Comparison of ENCODE assay signal across 13 cellular contexts in genomic region chr3:184333700-184334099, GRCh38. TPM values are rescaled to one million over a fixed set of nuclear protein-coding genes. Genes with fewer than 3 reads are reported as not detected.
A peak's percentile ranks its signal among the peaks of the same experiment; 100 is the strongest.
DNase-seq lines count a peak whose midpoint lies in the region; ATAC-seq, FAIRE-seq and TF ChIP-seq lines count a peak whose summit lies in the region.
"Had no signal": no experiment of that assay in that cellular context is flagged by ENCODE, and none has a peak within 500 bp of the region (broad histone marks: within the 10 kb centered on the region; RNA-seq: fewer than 3 reads in every experiment).

No MANE protein-coding gene starts in this region.

- no peak overlapping the region for H2AFZ ChIP-seq in PC-3 (ENCODE audit: low read length)
- no peak overlapping the region for H2AFZ ChIP-seq in neural progenitor cell (replicated peaks)

- H3K36me3 ChIP-seq in CD4-positive, CD25-positive, alpha-beta regulatory T cell (ENCODE audit: control insufficient read depth, insufficient read depth, low read length): peaks cover 52% of the 10 kb centered on the region
- H3K36me3 ChIP-seq in PC-3 (ENCODE audit: low read depth, low read length) (peaks cover 47% of the 10 kb centered on the region), neural progenitor cell (no peaks in the 10 kb centered on the region)

- H3K4me2 ChIP-seq in PC-3 (ENCODE audit: low read length) (peak overlapping the region; percentile 46), neural progenitor cell (no peak overlapping the region)

- intact Hi-C loops in PC-3 (cut with micrococcal nuclease): loop anchor here (2.0 kb wide), 1 partner anchor 19 kb away; the partner anchor contains the start of gene EIF4G1

- peaks cover 0 to 42% (median 34%) of the 10 kb centered on the region in 4 donors for H3K4me1 Mint-ChIP-seq in CD4-positive, CD25-positive, alpha-beta regulatory T cell
- H3K4me1 Mint-ChIP-seq in central memory CD8-positive, alpha-beta T cell: peaks cover 50% of the 10 kb centered on the region
- peaks cover 23% of the 10 kb centered on the region for H3K4me1 Mint-ChIP-seq in neural progenitor cell

- no peaks in the 10 kb centered on the region for H3K27me3 Mint-ChIP-seq in CD4-positive, CD25-positive, alpha-beta regulatory T cell
- no peaks in the 10 kb centered on the region for H3K27me3 Mint-ChIP-seq in central memory CD8-positive, alpha-beta T cell
- H3K27me3 Mint-ChIP-seq in neural progenitor cell (ENCODE audit: insufficient read depth, low read depth): peaks cover 2% of the 10 kb centered on the region

- H3K9me3 ChIP-seq in CD4-positive, CD25-positive, alpha-beta regulatory T cell (ENCODE audit: control insufficient read depth in 2 of 2, low read length in 2 of 2): no peaks in the 10 kb centered on the region
- H3K9me3 ChIP-seq in PC-3 (ENCODE audit: low read length) (no peaks in the 10 kb centered on the region), neural progenitor cell (ENCODE audit: low read depth) (no peaks in the 10 kb centered on the region)
- H3K9me3 ChIP-seq: colonic mucosa, thyroid gland had no signal

- H3K9me3 Mint-ChIP-seq in CD4-positive, CD25-positive, alpha-beta regulatory T cell: no peaks in the 10 kb centered on the region
- no peaks in the 10 kb centered on the region for H3K9me3 Mint-ChIP-seq in central memory CD8-positive, alpha-beta T cell
- no peaks in the 10 kb centered on the region for H3K9me3 Mint-ChIP-seq in neural progenitor cell

- H3K27me3 ChIP-seq in CD4-positive, CD25-positive, alpha-beta regulatory T cell (ENCODE audit: control insufficient read depth, insufficient read depth, low read length): no peaks in the 10 kb centered on the region
- H3K27me3 ChIP-seq in PC-3 (ENCODE audit: low read length): no peaks in the 10 kb centered on the region
- no peaks in the 10 kb centered on the region for H3K27me3 ChIP-seq in neural progenitor cell
- H3K27me3 ChIP-seq: colonic mucosa, thyroid gland had no signal

- peak overlapping the region; percentile 81 to 97 (median 92) for H3K27ac Mint-ChIP-seq in CD4-positive, CD25-positive, alpha-beta regulatory T cell
- peak overlapping the region; percentile 74 for H3K27ac Mint-ChIP-seq in central memory CD8-positive, alpha-beta T cell (ENCODE audit: low read depth)
- no peak overlapping the region for H3K27ac Mint-ChIP-seq in neural progenitor cell

- TF ChIP-seq CTCF in PC-3 (conservative IDR thresholded peaks at IDR 0.05; ENCODE audit: low read depth, low read length): no peak
- TF ChIP-seq CTCF in neural progenitor cell (IDR thresholded peaks at IDR 0.05): no peak
- TF ChIP-seq CTCF in D721Med (IDR thresholded peaks at IDR 0.05; ENCODE audit: insufficient read depth, missing control alignments): no peak

- no peak for ATAC-seq in CD4-positive, CD25-positive, alpha-beta regulatory T cell (ENCODE audit: low read depth in 2 of 2)
- ATAC-seq in PC-3: no peak
- no peak for ATAC-seq in central memory CD8-positive, alpha-beta T cell (replicated peaks; ENCODE audit: extremely low read depth, poor library complexity, severe bottlenecking)

- H4K20me1 ChIP-seq in PC-3 (ENCODE audit: low read length): no peaks in the 10 kb centered on the region
- peaks cover 59% of the 10 kb centered on the region for H4K20me1 ChIP-seq in neural progenitor cell (ENCODE audit: low read depth)

- no peaks in the 10 kb centered on the region for H3K9me2 ChIP-seq in PC-3 (replicated peaks; ENCODE audit: low read length)

- H3K4me3 Mint-ChIP-seq in CD4-positive, CD25-positive, alpha-beta regulatory T cell: peak overlapping the region; percentile 3 to 93 (median 42)
- H3K4me3 Mint-ChIP-seq in central memory CD8-positive, alpha-beta T cell: no peak overlapping the region
- peak overlapping the region; percentile 60 for H3K4me3 Mint-ChIP-seq in neural progenitor cell

- H3F3A ChIP-seq in PC-3 (ENCODE audit: low read length, unreplicated experiment) (peaks cover 28% of the 10 kb centered on the region), neural progenitor cell (ENCODE audit: low read depth) (peaks cover 59% of the 10 kb centered on the region)

- no peak overlapping the region for H3K4me3 ChIP-seq in CD4-positive, CD25-positive, alpha-beta regulatory T cell (ENCODE audit: low read depth, low read length)
- no peak overlapping the region for H3K4me3 ChIP-seq in PC-3 (ENCODE audit: low read length)
- H3K4me3 ChIP-seq in neural progenitor cell: no peak overlapping the region
- H3K4me3 ChIP-seq: colonic mucosa, thyroid gland had no signal

- DNase-seq in CD4-positive, CD25-positive, alpha-beta regulatory T cell: no peak
- DNase-seq in PC-3 (no peak), neural progenitor cell (ENCODE audit: low spot score) (no peak), G401 (ENCODE audit: low spot score) (no peak), D721Med (ENCODE audit: insufficient read length, low spot score) (no peak), SW480 (ENCODE audit: low spot score) (no peak)
- DNase-seq in central memory CD8-positive, alpha-beta T cell (ENCODE audit: low spot score in 2 of 2): no peak
- no peak for DNase-seq in stimulated activated CD4-positive, alpha-beta T cell treated with anti-CD3 and anti-CD28 coated beads, Interleukin-2, amount 100 ng/mL, for 48 hours
- DNase-seq: colonic mucosa, DMS 273 treated with DMSO at 0.1 percent for 48 hours, KBM-7, SHP77, thyroid gland had no signal

- CTCF ChIA-PET in PC-3 (lab: Charles Lee): no interaction called here

- H3K9ac ChIP-seq in PC-3 (ENCODE audit: low read length) (peak overlapping the region; percentile 53), neural progenitor cell (no peak overlapping the region)

- H3K4me1 ChIP-seq in CD4-positive, CD25-positive, alpha-beta regulatory T cell (ENCODE audit: control insufficient read depth, insufficient read depth, low read length, poor library complexity, severe bottlenecking): peaks cover 29% of the 10 kb centered on the region
- H3K4me1 ChIP-seq in PC-3 (ENCODE audit: insufficient read depth, low read length) (peaks cover 63% of the 10 kb centered on the region), neural progenitor cell (peaks cover 16% of the 10 kb centered on the region)
- H3K4me1 ChIP-seq: colonic mucosa had no signal

- peaks cover 34% of the 10 kb centered on the region for H3K79me2 ChIP-seq in PC-3 (ENCODE audit: low read length)
- H3K79me2 ChIP-seq in neural progenitor cell (ENCODE audit: low read depth): peaks cover 23% of the 10 kb centered on the region

- peaks cover 41% of the 10 kb centered on the region for H3K36me3 Mint-ChIP-seq in CD4-positive, CD25-positive, alpha-beta regulatory T cell
- peaks cover 64% of the 10 kb centered on the region for H3K36me3 Mint-ChIP-seq in central memory CD8-positive, alpha-beta T cell (ENCODE audit: insufficient read depth)
- peaks cover 28% of the 10 kb centered on the region for H3K36me3 Mint-ChIP-seq in neural progenitor cell

- POLR2A ChIA-PET in PC-3 (lab: Charles Lee; ENCODE audit: unreplicated experiment): no interaction called here

- FAIRE-seq in D721Med (lab: Jason Lieb, UNC): no peak

- peak overlapping the region; percentile 94 for H3K27ac ChIP-seq in CD4-positive, CD25-positive, alpha-beta regulatory T cell (ENCODE audit: insufficient read depth, low read length, poor library complexity, severe bottlenecking)
- peak overlapping the region; percentile 95 for H3K27ac ChIP-seq in PC-3 (ENCODE audit: low read length)
- H3K27ac ChIP-seq in neural progenitor cell: no peak overlapping the region
- H3K27ac ChIP-seq: colonic mucosa, thyroid gland had no signal

- BruUV-seq in PC-3 (replicated peaks; lab: Mats Ljungman, UMichigan): no TSS peak

- in situ Hi-C loops in G401 (cut with HindIII; ENCODE audit: low sequenced_read_pairs): no loop called here

RNA-seq across cellular contexts. Expression of gene FAM131A, which starts 3.7 kb away (rescaled TPM):
- total RNA-seq in CD4-positive, CD25-positive, alpha-beta regulatory T cell: 13.8 TPM
- polyA plus RNA-seq in CD4-positive, CD25-positive, alpha-beta regulatory T cell: 1 to 10 TPM; 2.0 to 4.3 (median 2.3) TPM
- total RNA-seq in PC-3 (2014; rRNA removed) (21.9 and 24.2 TPM in 2 replicates), neural progenitor cell (ENCODE audit: low replicate concordance) (17.2 and 37.7 TPM in 2 replicates)
- 20.7 and 31.2 TPM in 2 replicates for total RNA-seq in G401 (2014; rRNA removed; shearing (Covaris generic))

RNA-seq across cellular contexts. Expression of gene EIF4G1, which starts 19.3 kb away (rescaled TPM):
- 182 TPM for total RNA-seq in CD4-positive, CD25-positive, alpha-beta regulatory T cell
- polyA plus RNA-seq in CD4-positive, CD25-positive, alpha-beta regulatory T cell: 10 to 100 TPM; 13.7 to 18.8 (median 16.5) TPM
- 463 and 599 TPM in 2 replicates for total RNA-seq in PC-3 (2014; rRNA removed)
- total RNA-seq in neural progenitor cell (ENCODE audit: low replicate concordance): 137 and 207 TPM in 2 replicates
- 295 and 341 TPM in 2 replicates for total RNA-seq in G401 (2014; rRNA removed; shearing (Covaris generic))

RNA-seq across cellular contexts. Expression of gene CLCN2, which starts 27.7 kb away (rescaled TPM):
- total RNA-seq in CD4-positive, CD25-positive, alpha-beta regulatory T cell: 4.7 TPM
- under 1 TPM in 3 of 4 donors, not detected in 1; 0.30 to 0.59 (median 0.54) TPM for polyA plus RNA-seq in CD4-positive, CD25-positive, alpha-beta regulatory T cell
- total RNA-seq in PC-3 (2014; rRNA removed): 13.0 and 17.0 TPM in 2 replicates
- 16.5 and 38.2 TPM in 2 replicates for total RNA-seq in neural progenitor cell (ENCODE audit: low replicate concordance)
- 6.7 and 10.7 TPM in 2 replicates for total RNA-seq in G401 (2014; rRNA removed; shearing (Covaris generic))

RNA-seq across cellular contexts. Expression of gene POLR2H, which starts 27.8 kb away (rescaled TPM):
- 39.4 TPM for total RNA-seq in CD4-positive, CD25-positive, alpha-beta regulatory T cell
- 10 to 100 TPM; 56.8 to 64.9 (median 60.3) TPM for polyA plus RNA-seq in CD4-positive, CD25-positive, alpha-beta regulatory T cell
- total RNA-seq in PC-3 (2014; rRNA removed) (184 and 193 TPM in 2 replicates), neural progenitor cell (ENCODE audit: low replicate concordance) (128 and 173 TPM in 2 replicates)
- 136 and 144 TPM in 2 replicates for total RNA-seq in G401 (2014; rRNA removed; shearing (Covaris generic))

RNA-seq across cellular contexts. Expression of gene PSMD2, which starts 34.7 kb away (rescaled TPM):
- 162 TPM for total RNA-seq in CD4-positive, CD25-positive, alpha-beta regulatory T cell
- polyA plus RNA-seq in CD4-positive, CD25-positive, alpha-beta regulatory T cell: 100 to 1,000 TPM; 151 to 206 (median 190) TPM
- total RNA-seq in PC-3 (2014; rRNA removed): 1,057 and 1,393 TPM in 2 replicates
- total RNA-seq in neural progenitor cell (ENCODE audit: low replicate concordance): 234 and 476 TPM in 2 replicates
- 629 and 907 TPM in 2 replicates for total RNA-seq in G401 (2014; rRNA removed; shearing (Covaris generic))
